10 cellular contexts compared by ENCODE assay signal in the genomic region with DNA sequence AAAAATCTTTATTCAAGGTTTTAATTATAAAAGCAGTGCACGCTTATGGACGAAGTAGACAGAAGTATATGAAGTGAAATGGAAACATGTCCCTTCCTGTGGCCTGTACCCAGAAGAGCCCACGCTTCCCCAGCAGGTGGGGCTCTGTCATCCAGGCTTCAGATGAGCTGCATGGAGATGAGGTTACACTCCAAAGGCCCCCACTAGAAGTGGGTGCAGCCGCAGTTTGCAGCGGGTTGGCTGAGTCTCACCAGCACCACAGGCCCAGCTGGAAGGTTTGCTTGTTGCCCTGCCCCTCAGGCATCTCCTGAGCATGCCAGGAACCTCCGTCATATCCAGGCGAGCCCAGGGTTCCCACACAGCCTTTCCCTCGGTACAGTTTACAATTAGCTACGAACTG.
DNase-seq lines count a peak whose midpoint lies in the region; ATAC-seq and TF ChIP-seq lines count a peak whose summit lies in the region.
"Had no signal": no experiment of that assay in that cellular context is flagged by ENCODE, and none has a peak within 500 bp of the region (broad histone marks: within the 10 kb centered on the region; RNA-seq: fewer than 3 reads in every experiment).

No MANE protein-coding gene starts in this region.

- in situ Hi-C loops in GM13977 (cut with MboI; ENCODE audit: low pct_unique_long_range_greater_than_20kb, low sequenced_read_pairs, unreplicated experiment) = no loop called here

- CTCF ChIA-PET in RWPE1 (lab: Yijun Ruan, JAX) = interaction anchor here (0.6 kb wide), 2 partner anchors 221 to 659 kb away, joined by 3 read pairs; no protein-coding TSS in a partner anchor

- ATAC-seq in HG03196 (IDR thresholded peaks at IDR 0.05; ENCODE audit: unreplicated experiment) = no peak
- ATAC-seq in HG03280 (IDR thresholded peaks at IDR 0.05; ENCODE audit: unreplicated experiment) = no peak
- ATAC-seq: gastroesophageal sphincter had no signal

- no peak overlapping the region for H3K27ac ChIP-seq in RWPE1
- H3K27ac ChIP-seq: gastroesophageal sphincter had no signal

- no peak overlapping the region for H3K4me3 ChIP-seq in AG09309 (ENCODE audit: control insufficient read depth, low read depth, low read length)
- H3K4me3 ChIP-seq: gastroesophageal sphincter had no signal

- no peak for DNase-seq in AG09309 (ENCODE audit: low read depth)
- DNase-seq in GM13977 (ENCODE audit: low spot score) = peak; percentile 44
- peak; percentile 40 for DNase-seq in RWPE1 (ENCODE audit: low spot score)
- DNase-seq in kidney tubule cell (ENCODE audit: low spot score) = peak; percentile 35
- DNase-seq in activated T-cell treated with anti-CD3 and anti-CD28 coated beads, Interleukin-2, amount 50 U/mL, for 48 hours = no peak
- no peak for DNase-seq in NK-92 treated with Interleukin-12 subunit alpha and Interleukin-12 subunit beta, amount 100 ng/mL, for 24 hours (lab: John Stamatoyannopoulos, UW)
- DNase-seq: activated naive CD8-positive, alpha-beta T cell treated with anti-CD3 and anti-CD28 coated beads, Interleukin-2, amount 10 ng/mL, durations not matched to agents 7 days and 5 days had no signal

- TF ChIP-seq CTCF in AG09309 (IDR thresholded peaks at IDR 0.05; ENCODE audit: control insufficient read depth, insufficient read depth, low read depth, low read length, missing control alignments) (peak; percentile 46), GM13977 (IDR thresholded peaks at IDR 0.05; ENCODE audit: extremely low read depth, insufficient read depth, missing control alignments) (peak; percentile 26), RWPE1 (conservative IDR thresholded peaks at IDR 0.05; ENCODE audit: low read depth) (peak; percentile 13; the same call in 1 of the 2 replicates)

- POLR2A ChIA-PET in RWPE1 (lab: Yijun Ruan, JAX; ENCODE audit: low non-redundant PET) = no interaction called here

Comparison
In these comparisons a context has a peak if more than half of its experiments do, and no peak if none do; other contexts are left out.
1. DNase-seq: peak in GM13977 (single experiment), RWPE1 (single experiment) and kidney tubule cell (single experiment); none in AG09309 (single experiment), activated T-cell treated with anti-CD3 and anti-CD28 coated beads, Interleukin-2, amount 50 U/mL, for 48 hours (0 of 2) and NK-92 treated with Interleukin-12 subunit alpha and Interleukin-12 subunit beta, amount 100 ng/mL, for 24 hours (single experiment).
2. Peak in every context shown above with its lines, with median percentiles within 50 percentile points of each other: CTCF ChIP-seq.